In genomic region chr17:72116692-72117469, GRCh38 we compare ENCODE assay signal across 9 cellular contexts. TPM values are rescaled to one million over a fixed set of nuclear protein-coding genes. Genes with fewer than 3 reads are reported as not detected.
DNase-seq lines count a peak whose midpoint lies in the region; ATAC-seq, FAIRE-seq and TF ChIP-seq lines count a peak whose summit lies in the region.
"Had no signal": no experiment of that assay in that cellular context is flagged by ENCODE, and none has a peak within 500 bp of the region (broad histone marks: within the 10 kb centered on the region; RNA-seq: fewer than 3 reads in every experiment).

No MANE protein-coding gene starts in this region.

- peaks cover 0 to 20% (median 13%) of the 10 kb centered on the region in 5 experiments for H3K9me3 Mint-ChIP-seq in brain

- peaks cover 42% of the 10 kb centered on the region for H3K4me1 Mint-ChIP-seq in brain

- ATAC-seq in gastrocnemius medialis (no peak), HG03378 (IDR thresholded peaks at IDR 0.05; ENCODE audit: unreplicated experiment) (no peak)

- H3K36me3 ChIP-seq in GM06990 (ENCODE audit: control insufficient read depth, insufficient read depth, low read length) = no peaks in the 10 kb centered on the region
- no peaks in the 10 kb centered on the region for H3K36me3 ChIP-seq in gastrocnemius medialis
- H3K36me3 ChIP-seq in adrenal gland (replicated peaks in 1 of 2) = no peaks in the 10 kb centered on the region

- no peak for FAIRE-seq in H54 (lab: Jason Lieb, UNC)

- no peak for TF ChIP-seq CTCF in GM06990 (IDR thresholded peaks at IDR 0.05; ENCODE audit: insufficient read depth, low read length, poor library complexity, severe bottlenecking)
- TF ChIP-seq CTCF in brain (conservative IDR thresholded peaks at IDR 0.05) = no peak
- TF ChIP-seq CTCF in gastrocnemius medialis (IDR thresholded peaks at IDR 0.05 in 4 of 5, conservative IDR thresholded peaks at IDR 0.05 in 1 of 5) = no peak
- TF ChIP-seq CTCF in adrenal gland (IDR thresholded peaks at IDR 0.05) = no peak

- H3K9me3 ChIP-seq in gastrocnemius medialis (no peaks in the 10 kb centered on the region), adrenal gland (replicated peaks in 1 of 3) (no peaks in the 10 kb centered on the region)

- H3K27ac Mint-ChIP-seq in brain = peak overlapping the region in 3 of 5 experiments; percentile 32 to 91 (median 55)

- TF ChIP-seq POLR2A in gastrocnemius medialis (IDR thresholded peaks at IDR 0.05) = no peak
- no peak for TF ChIP-seq POLR2A in adrenal gland (IDR thresholded peaks at IDR 0.05)
- TF ChIP-seq POLR2A in H54 (IDR thresholded peaks at IDR 0.05; ENCODE audit: low read depth, low read length) = no peak

- intact Hi-C loops in gastrocnemius medialis (cut with DNase I; ENCODE audit: low total_unique reads) (loop anchor here (5.0 kb wide), 1 partner anchor 1480 kb away; no protein-coding TSS in a partner anchor), adrenal gland (cut with DNase I) (loop anchor here in 1 of 2 donors (10.0 kb wide), 3 partner anchors 418 to 1472 kb away; no protein-coding TSS in a partner anchor)

- H3K4me3 ChIP-seq in GM06990 (replicated peaks; ENCODE audit: low read depth, low read length) (0 out of 2 replicates have a peak overlapping the region, but pooled peaks have one; percentile 16), gastrocnemius medialis (peak overlapping the region in 3 of 4 donors; percentile 41 to 65 (median 56)), adrenal gland (peak overlapping the region in 1 of 4 donors; percentile 43)

- in situ Hi-C loops in gastrocnemius medialis (cut with MboI; ENCODE audit: low sequenced_read_pairs in 4 of 4) = no loop called here

- H3K27ac ChIP-seq in gastrocnemius medialis (no peak overlapping the region), adrenal gland (no peak overlapping the region)

- peaks cover 8% of the 10 kb centered on the region for H3K36me3 Mint-ChIP-seq in brain

- peak overlapping the region in 4 of 5 experiments; percentile 62 to 92 (median 87) for H3K4me3 Mint-ChIP-seq in brain

- peaks cover 2% of the 10 kb centered on the region; the same call in 1 of the 2 replicates for H3K27me3 ChIP-seq in GM06990 (replicated peaks; ENCODE audit: control insufficient read depth, insufficient read depth, low read length)
- peaks cover 3 to 11% (median 9%) of the 10 kb centered on the region in 3 donors for H3K27me3 ChIP-seq in gastrocnemius medialis
- peaks cover 59% of the 10 kb centered on the region for H3K27me3 ChIP-seq in adrenal gland

- DNase-seq in GM06990 (ENCODE audit: extremely low read depth, insufficient read length) (no peak), iris pigment epithelial cell (ENCODE audit: low read depth) (peak; percentile 38), gastrocnemius medialis (no peak), adrenal gland (no peak), H54 (ENCODE audit: insufficient read length, low spot score) (no peak)
- no peak for DNase-seq in activated effector memory CD4-positive, alpha-beta T cell treated with anti-CD3 and anti-CD28 coated beads, Interleukin-2, amount 50 U/mL, for 16 hours
- DNase-seq: DND-41 had no signal

- peaks cover 8 to 20% of the 10 kb centered on the region in 2 donors for H3K4me1 ChIP-seq in gastrocnemius medialis
- H3K4me1 ChIP-seq in adrenal gland (replicated peaks in 1 of 2) = peaks cover 4 to 27% of the 10 kb centered on the region in 2 donors

- 6 to 7% (median 6%) methylated on average over 31 to 52 of the region's 52 CpGs for WGBS in adrenal gland, 4 donors

- H3K27me3 Mint-ChIP-seq in brain = peaks cover 40% of the 10 kb centered on the region

RNA-seq across cellular contexts. Expression of gene SOX9, which starts 3.9 kb away (rescaled TPM):
- polyA plus RNA-seq in brain (ENCODE audit: insufficient read depth, low read depth, low replicate concordance) = 35.4 TPM
- 1 to 10 TPM in 1 of 4 donors, under 1 TPM in 3; 0.31 to 1.0 (median 0.56) TPM for total RNA-seq in gastrocnemius medialis
- total RNA-seq in adrenal gland = 1 to 10 TPM; 2.1 to 8.9 (median 5.5) TPM
- polyA plus RNA-seq in adrenal gland = 1 to 10 TPM in 2 of 3 donors, under 1 TPM in 1; 0.95 to 3.5 (median 3.0) TPM
